ENCODE assay signal across 9 cellular contexts in the genomic region with DNA sequence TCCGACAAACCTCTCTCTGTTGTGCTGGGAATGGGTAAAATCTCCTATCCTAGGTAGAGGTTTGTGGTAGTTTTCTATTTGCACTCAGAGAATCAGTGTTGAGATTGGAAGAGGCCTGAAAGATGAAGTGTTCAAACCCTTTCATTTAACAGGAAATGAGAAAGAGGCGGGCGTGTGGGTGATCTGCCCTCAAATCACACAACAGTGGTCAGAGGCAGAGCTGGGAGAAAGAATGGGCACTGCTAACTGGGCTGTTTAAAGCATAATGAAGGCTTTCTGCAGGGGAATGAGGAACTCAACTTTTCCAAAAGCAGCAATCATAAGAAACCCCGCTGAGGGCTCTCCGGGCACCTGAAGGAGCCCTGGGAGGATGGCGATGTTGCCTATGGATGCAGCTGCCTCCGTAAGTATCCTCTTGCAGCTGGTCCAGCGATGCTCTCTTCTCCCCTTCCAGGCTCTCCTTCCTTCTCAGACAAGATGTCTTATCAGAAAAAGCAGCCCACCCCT. TPM values are rescaled to one million over a fixed set of nuclear protein-coding genes. Genes with fewer than 3 reads are reported as not detected.
DNase-seq lines count a peak whose midpoint lies in the region; ATAC-seq, FAIRE-seq and TF ChIP-seq lines count a peak whose summit lies in the region.
"Had no signal": no experiment of that assay in that cellular context is flagged by ENCODE, and none has a peak within 500 bp of the region (broad histone marks: within the 10 kb centered on the region; RNA-seq: fewer than 3 reads in every experiment).

No MANE protein-coding gene starts in this region.

- peaks cover 22% of the 10 kb centered on the region for H3K4me1 ChIP-seq in CD4-positive, alpha-beta memory T cell (ENCODE audit: insufficient read depth, low read length)

- peaks cover 27% of the 10 kb centered on the region in 2 donors for H3K27me3 Mint-ChIP-seq in CD4-positive, alpha-beta memory T cell
- peaks cover 54% of the 10 kb centered on the region for H3K27me3 Mint-ChIP-seq in activated naive CD8-positive, alpha-beta T cell treated with anti-CD3 and anti-CD28 coated beads for 36 hours
- peaks cover 48 to 60% of the 10 kb centered on the region in 2 donors for H3K27me3 Mint-ChIP-seq in natural killer cell treated with Interleukin-12 subunit alpha and Interleukin-12 subunit beta and Interleukin-15 and Interleukin-18, amount 100 ng/mL, for 72 hours

- no peaks in the 10 kb centered on the region for H3K36me3 ChIP-seq in CD4-positive, alpha-beta memory T cell (ENCODE audit: insufficient read depth, low read length)

- TF ChIP-seq POLR2A in H54 (IDR thresholded peaks at IDR 0.05; ENCODE audit: low read depth, low read length) = no peak

- intact Hi-C loops in CD4-positive, alpha-beta memory T cell (cut with micrococcal nuclease) = no loop called here

- H3K4me3 Mint-ChIP-seq in CD4-positive, alpha-beta memory T cell = peak overlapping the region; percentile 71 to 80 (median 76)
- H3K4me3 Mint-ChIP-seq in activated naive CD8-positive, alpha-beta T cell treated with anti-CD3 and anti-CD28 coated beads for 36 hours = peak overlapping the region; percentile 60
- H3K4me3 Mint-ChIP-seq in natural killer cell treated with Interleukin-12 subunit alpha and Interleukin-12 subunit beta and Interleukin-15 and Interleukin-18, amount 100 ng/mL, for 72 hours = peak overlapping the region; percentile 47

- H3K27ac ChIP-seq in CD4-positive, alpha-beta memory T cell (ENCODE audit: low read depth, low read length) = no peak overlapping the region

- no peak for FAIRE-seq in H54 (lab: Jason Lieb, UNC)

- H3K9me3 ChIP-seq in CD4-positive, alpha-beta memory T cell (ENCODE audit: control insufficient read depth in 1 of 2, low read length in 2 of 2) = no peaks in the 10 kb centered on the region

- H3K27ac Mint-ChIP-seq in CD4-positive, alpha-beta memory T cell = peak overlapping the region in 3 of 7 donors; percentile 10 to 43 (median 27)
- H3K27ac Mint-ChIP-seq in activated naive CD8-positive, alpha-beta T cell treated with anti-CD3 and anti-CD28 coated beads for 36 hours = peak overlapping the region; percentile 52
- peak overlapping the region in 1 of 2 donors; percentile 32 for H3K27ac Mint-ChIP-seq in natural killer cell treated with Interleukin-12 subunit alpha and Interleukin-12 subunit beta and Interleukin-15 and Interleukin-18, amount 100 ng/mL, for 72 hours

- H3K4me1 Mint-ChIP-seq in CD4-positive, alpha-beta memory T cell = peaks cover 18 to 31% (median 25%) of the 10 kb centered on the region in 4 donors
- H3K4me1 Mint-ChIP-seq in activated naive CD8-positive, alpha-beta T cell treated with anti-CD3 and anti-CD28 coated beads for 36 hours = peaks cover 25% of the 10 kb centered on the region
- peaks cover 20 to 23% of the 10 kb centered on the region in 2 donors for H3K4me1 Mint-ChIP-seq in natural killer cell treated with Interleukin-12 subunit alpha and Interleukin-12 subunit beta and Interleukin-15 and Interleukin-18, amount 100 ng/mL, for 72 hours (ENCODE audit: low read depth in 2 of 2)

- peaks cover 0 to 4% (median 0%) of the 10 kb centered on the region in 8 donors for H3K9me3 Mint-ChIP-seq in CD4-positive, alpha-beta memory T cell
- H3K9me3 Mint-ChIP-seq in activated naive CD8-positive, alpha-beta T cell treated with anti-CD3 and anti-CD28 coated beads for 36 hours = no peaks in the 10 kb centered on the region
- H3K9me3 Mint-ChIP-seq in natural killer cell treated with Interleukin-12 subunit alpha and Interleukin-12 subunit beta and Interleukin-15 and Interleukin-18, amount 100 ng/mL, for 72 hours = no peaks in the 10 kb centered on the region

- peaks cover 24% of the 10 kb centered on the region for H3K27me3 ChIP-seq in CD4-positive, alpha-beta memory T cell (ENCODE audit: insufficient read depth, low read length)

- POLR2A ChIA-PET in CD4-positive, alpha-beta memory T cell (lab: Charles Lee; ENCODE audit: partially characterized antibody) = no interaction called here

- H3K36me3 Mint-ChIP-seq in CD4-positive, alpha-beta memory T cell = no peaks in the 10 kb centered on the region
- no peaks in the 10 kb centered on the region for H3K36me3 Mint-ChIP-seq in activated naive CD8-positive, alpha-beta T cell treated with anti-CD3 and anti-CD28 coated beads for 36 hours
- H3K36me3 Mint-ChIP-seq in natural killer cell treated with Interleukin-12 subunit alpha and Interleukin-12 subunit beta and Interleukin-15 and Interleukin-18, amount 100 ng/mL, for 72 hours = no peaks in the 10 kb centered on the region

- DNase-seq in CD4-positive, alpha-beta memory T cell = peak in 3 of 5 donors; percentile 4 to 8 (median 5)
- DNase-seq in activated naive CD8-positive, alpha-beta T cell treated with anti-CD3 and anti-CD28 coated beads for 36 hours = peak; percentile 13
- no peak for DNase-seq in natural killer cell treated with Interleukin-12 subunit alpha and Interleukin-12 subunit beta and Interleukin-15 and Interleukin-18, amount 100 ng/mL, for 72 hours (ENCODE audit: low spot score)
- no peak for DNase-seq in NCI-H1048 (lab: John Stamatoyannopoulos, UW)
- no peak for DNase-seq in Kasumi-1 (lab: John Stamatoyannopoulos, UW)
- DNase-seq in H54 (ENCODE audit: insufficient read length, low spot score) = no peak

- H3K4me3 ChIP-seq in CD4-positive, alpha-beta memory T cell (ENCODE audit: low read length in 2 of 2) = peak overlapping the region in 1 of 2 donors; percentile 11

- CTCF ChIA-PET in CD4-positive, alpha-beta memory T cell (lab: Charles Lee; ENCODE audit: partially characterized antibody) = no interaction called here

- peak; percentile 45 for ATAC-seq in HG02798 (IDR thresholded peaks at IDR 0.05; ENCODE audit: poor library complexity, unreplicated experiment)
- peak in 1 of 2 donors; percentile 37 for ATAC-seq in natural killer cell treated with Interleukin-12 subunit alpha and Interleukin-12 subunit beta and Interleukin-15 and Interleukin-18, amount 100 ng/mL, for 72 hours
- ATAC-seq in GM21381 (IDR thresholded peaks at IDR 0.05; ENCODE audit: unreplicated experiment) = no peak

RNA-seq across cellular contexts. Expression of gene LORICRIN, which starts 1.0 kb away (rescaled TPM):
- total RNA-seq in CD4-positive, alpha-beta memory T cell = not detected
- not detected for polyA plus RNA-seq in CD4-positive, alpha-beta memory T cell
- not detected for total RNA-seq in activated naive CD8-positive, alpha-beta T cell treated with anti-CD3 and anti-CD28 coated beads for 36 hours
- not detected for total RNA-seq in natural killer cell treated with Interleukin-12 subunit alpha and Interleukin-12 subunit beta and Interleukin-15 and Interleukin-18, amount 100 ng/mL, for 72 hours
- total RNA-seq: osteoblast had no signal

RNA-seq across cellular contexts. Expression of gene PRR9, which starts 43.1 kb away (rescaled TPM):
- total RNA-seq in CD4-positive, alpha-beta memory T cell = not detected
- not detected for polyA plus RNA-seq in CD4-positive, alpha-beta memory T cell
- total RNA-seq in activated naive CD8-positive, alpha-beta T cell treated with anti-CD3 and anti-CD28 coated beads for 36 hours = not detected
- not detected for total RNA-seq in natural killer cell treated with Interleukin-12 subunit alpha and Interleukin-12 subunit beta and Interleukin-15 and Interleukin-18, amount 100 ng/mL, for 72 hours
- total RNA-seq: osteoblast had no signal

RNA-seq across cellular contexts. Expression of gene PGLYRP3, which starts 52.2 kb away (rescaled TPM):
- not detected for total RNA-seq in CD4-positive, alpha-beta memory T cell
- not detected for polyA plus RNA-seq in CD4-positive, alpha-beta memory T cell
- total RNA-seq in activated naive CD8-positive, alpha-beta T cell treated with anti-CD3 and anti-CD28 coated beads for 36 hours = not detected
- not detected for total RNA-seq in natural killer cell treated with Interleukin-12 subunit alpha and Interleukin-12 subunit beta and Interleukin-15 and Interleukin-18, amount 100 ng/mL, for 72 hours
- total RNA-seq: osteoblast had no signal

RNA-seq across cellular contexts. Expression of gene LELP1, which starts 57.3 kb away (rescaled TPM):
- total RNA-seq in CD4-positive, alpha-beta memory T cell = not detected
- polyA plus RNA-seq in CD4-positive, alpha-beta memory T cell = not detected
- total RNA-seq in activated naive CD8-positive, alpha-beta T cell treated with anti-CD3 and anti-CD28 coated beads for 36 hours = not detected
- not detected for total RNA-seq in natural killer cell treated with Interleukin-12 subunit alpha and Interleukin-12 subunit beta and Interleukin-15 and Interleukin-18, amount 100 ng/mL, for 72 hours
- total RNA-seq: osteoblast had no signal

Comparison
In these comparisons a context has a peak if more than half of its experiments do, and no peak if none do; other contexts are left out.
1. DNase-seq: peak in CD4-positive, alpha-beta memory T cell (3 of 5) and activated naive CD8-positive, alpha-beta T cell treated with anti-CD3 and anti-CD28 coated beads for 36 hours (single experiment); none in natural killer cell treated with Interleukin-12 subunit alpha and Interleukin-12 subunit beta and Interleukin-15 and Interleukin-18, amount 100 ng/mL, for 72 hours (single experiment), NCI-H1048 (single experiment), Kasumi-1 (0 of 2) and H54 (single experiment).
2. Peak in every context shown above with its lines, with median percentiles within 50 percentile points of each other: H3K4me3 Mint-ChIP-seq.